25 cellular contexts compared by ENCODE assay signal in the genomic region with DNA sequence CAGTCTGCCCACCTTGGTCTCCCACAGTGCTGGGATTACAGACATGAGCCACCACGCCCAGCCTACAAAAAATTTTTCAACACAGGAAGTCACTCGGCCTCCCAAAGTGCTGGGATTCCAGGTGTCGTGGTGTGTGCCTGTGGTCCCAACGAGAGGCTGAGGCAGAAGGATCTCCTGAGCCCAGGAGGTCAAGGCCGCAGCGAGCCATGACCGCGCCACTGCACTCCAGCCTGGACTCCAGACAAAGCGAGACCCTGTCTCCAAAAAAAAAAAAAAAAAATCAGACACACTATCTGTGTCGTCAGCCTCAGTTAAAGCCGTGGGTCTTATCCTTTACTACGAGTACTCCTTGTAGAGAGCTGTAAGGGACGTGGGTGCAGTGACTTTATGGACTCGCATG.
"Had no signal": no experiment of that assay in that cellular context is flagged by ENCODE, and none has a peak within 500 bp of the region (broad histone marks: within the 10 kb centered on the region; RNA-seq: fewer than 3 reads in every experiment).

No MANE protein-coding gene starts in this region.

- H3K27me3 ChIP-seq: ascending aorta, body of pancreas, SJSA1 had no signal

- H3K9me3 ChIP-seq: ascending aorta, body of pancreas, SJSA1 had no signal

- H3K4me3 Mint-ChIP-seq: activated CD4-positive, alpha-beta memory T cell treated with anti-CD3 and anti-CD28 coated beads, Interleukin-2, amount 10 ng/mL, durations not matched to agents 7 days and 5 days; activated CD4-positive, alpha-beta T cell treated with anti-CD3 and anti-CD28 coated beads, Interleukin-2, amount 10 ng/mL, durations not matched to agents 24 days and 14 days; activated naive CD4-positive, alpha-beta T cell treated with anti-CD3 and anti-CD28 coated beads, Interleukin-2, amount 10 ng/mL, durations not matched to agents 7 days and 5 days; T-helper 1 cell treated with Interleukin-12 subunit alpha and Interleukin-12 subunit beta and Interleukin-4 antibody, amounts not matched to agents 30 μg/mL and 1 μg/mL, for 36 hours had no signal

- H3K4me3 ChIP-seq: ascending aorta, body of pancreas, K562, SJSA1 had no signal

- H3K9me3 Mint-ChIP-seq: activated CD4-positive, alpha-beta memory T cell treated with anti-CD3 and anti-CD28 coated beads, Interleukin-2, amount 10 ng/mL, durations not matched to agents 7 days and 5 days; activated CD4-positive, alpha-beta T cell treated with anti-CD3 and anti-CD28 coated beads, Interleukin-2, amount 10 ng/mL, durations not matched to agents 24 days and 14 days; activated naive CD4-positive, alpha-beta T cell treated with anti-CD3 and anti-CD28 coated beads, Interleukin-2, amount 10 ng/mL, durations not matched to agents 7 days and 5 days; activated T-helper 2 cell treated with anti-CD3 and anti-CD28 coated beads, Interferon-gamma antibody, Interleukin-2, Interleukin-4, amounts not matched to agents 10 μg/mL and 5 μg/mL and 100 μg/mL, durations not matched to agents 14 hours and 24 hours and 36 hours; T-helper 1 cell treated with Interleukin-12 subunit alpha and Interleukin-12 subunit beta and Interleukin-4 antibody, amounts not matched to agents 30 μg/mL and 1 μg/mL, for 36 hours had no signal

- DNase-seq: activated CD4-positive, alpha-beta memory T cell treated with anti-CD3 and anti-CD28 coated beads, Interleukin-2, amount 10 ng/mL, durations not matched to agents 7 days and 5 days; activated CD4-positive, alpha-beta T cell treated with anti-CD3 and anti-CD28 coated beads, Interleukin-2, amount 10 ng/mL, durations not matched to agents 24 days and 14 days; activated CD8-positive, alpha-beta memory T cell treated with anti-CD3 and anti-CD28 coated beads, Interleukin-2, amount 50 U/mL, for 48 hours; activated gamma-delta T cell treated with Interleukin-2 at 50 U/mL for 16 hours; activated naive CD4-positive, alpha-beta T cell treated with anti-CD3 and anti-CD28 coated beads, Interleukin-2, amount 10 ng/mL, durations not matched to agents 7 days and 5 days; activated T-cell treated with anti-CD3 and anti-CD28 coated beads, Interleukin-2, amount 50 U/mL, for 48 hours; body of pancreas; Karpas-422; NCI-H1105 treated with DMSO at 0.1 percent for 48 hours; NCI-H1436 treated with DMSO at 0.1 percent for 48 hours; NCI-H187; NCI-H2081; NCI-H446; NCI-H524; SHP77; SW 1271 had no signal

- H3K27ac ChIP-seq: body of pancreas, SJSA1 had no signal

- ATAC-seq: activated CD4-positive, CD25-positive, alpha-beta regulatory T cell treated with anti-CD3 and anti-CD28 coated beads, Interleukin-2, amount 50 U/mL, for 24 hours; body of pancreas; K562; SK-N-SH treated with all-trans-retinoic acid at 6 μM for 48 hours had no signal

- H3K27ac Mint-ChIP-seq: activated CD4-positive, alpha-beta memory T cell treated with anti-CD3 and anti-CD28 coated beads, Interleukin-2, amount 10 ng/mL, durations not matched to agents 7 days and 5 days; activated CD4-positive, alpha-beta T cell treated with anti-CD3 and anti-CD28 coated beads, Interleukin-2, amount 10 ng/mL, durations not matched to agents 24 days and 14 days; activated T-helper 2 cell treated with anti-CD3 and anti-CD28 coated beads, Interferon-gamma antibody, Interleukin-2, Interleukin-4, amounts not matched to agents 10 μg/mL and 5 μg/mL and 100 μg/mL, durations not matched to agents 14 hours and 24 hours and 36 hours; T-helper 1 cell treated with Interleukin-12 subunit alpha and Interleukin-12 subunit beta and Interleukin-4 antibody, amounts not matched to agents 30 μg/mL and 1 μg/mL, for 36 hours had no signal

- FAIRE-seq: bronchial epithelial cell, K562, RCC 7860 had no signal

- H3K27me3 Mint-ChIP-seq: activated CD4-positive, alpha-beta memory T cell treated with anti-CD3 and anti-CD28 coated beads, Interleukin-2, amount 10 ng/mL, durations not matched to agents 7 days and 5 days; activated CD4-positive, alpha-beta T cell treated with anti-CD3 and anti-CD28 coated beads, Interleukin-2, amount 10 ng/mL, durations not matched to agents 24 days and 14 days; activated naive CD4-positive, alpha-beta T cell treated with anti-CD3 and anti-CD28 coated beads, Interleukin-2, amount 10 ng/mL, durations not matched to agents 7 days and 5 days had no signal
